In genomic region chr13:49300716-49301589, GRCh38 we compare ENCODE assay signal across 8 cellular contexts. TPM values are rescaled to one million over a fixed set of nuclear protein-coding genes. Genes with fewer than 3 reads are reported as not detected.
DNase-seq lines count a peak whose midpoint lies in the region; ATAC-seq and TF ChIP-seq lines count a peak whose summit lies in the region.

No MANE protein-coding gene starts in this region.

- TF ChIP-seq CTCF in BE2C (IDR thresholded peaks at IDR 0.05; ENCODE audit: low read depth, low read length) (peak; percentile 97), mesothelial cell of epicardium (IDR thresholded peaks at IDR 0.05; ENCODE audit: unreplicated experiment) (peak; percentile 80)

- H3K4me1 Mint-ChIP-seq in mesothelial cell of epicardium = peaks cover 21% of the 10 kb centered on the region

- H3K27me3 ChIP-seq in BE2C = no peaks in the 10 kb centered on the region

- no peaks in the 10 kb centered on the region for H3K9me3 Mint-ChIP-seq in mesothelial cell of epicardium

- H3K36me3 ChIP-seq in BE2C = no peaks in the 10 kb centered on the region

- H3K4me1 ChIP-seq in BE2C = no peaks in the 10 kb centered on the region

- peak; percentile 93 for ATAC-seq in GM18907 (IDR thresholded peaks at IDR 0.05; ENCODE audit: unreplicated experiment)
- ATAC-seq in HG03175 (IDR thresholded peaks at IDR 0.05; ENCODE audit: unreplicated experiment) = peak; percentile 90

- peak; percentile 62 for DNase-seq in BE2C
- DNase-seq in NCI-H69 (lab: John Stamatoyannopoulos, UW) = peak; percentile 79
- peak; percentile 59 to 72 for DNase-seq in activated CD4-positive, alpha-beta T cell treated with anti-CD3 and anti-CD28 coated beads, Interleukin-2, amount 50 U/mL, for 48 hours
- DNase-seq in effector CD4-positive, alpha-beta T cell = peak; percentile 42
- peak in 1 of 2 experiments; percentile 46 for DNase-seq in mesothelial cell of epicardium (ENCODE audit: low spot score in 2 of 2, unreplicated experiment in 2 of 2)
- peak; percentile 21 to 34 for DNase-seq in stimulated activated CD8-positive, alpha-beta memory T cell treated with anti-CD3 and anti-CD28 coated beads, Interleukin-2, amount 100 ng/mL, for 48 hours (ENCODE audit: low read depth in 2 of 2)

- no peaks in the 10 kb centered on the region for H3K9me3 ChIP-seq in BE2C

- H3K27me3 Mint-ChIP-seq in mesothelial cell of epicardium (ENCODE audit: low read depth) = peaks cover 19% of the 10 kb centered on the region

- H3K27ac Mint-ChIP-seq in mesothelial cell of epicardium = no peak overlapping the region

- H3K36me3 Mint-ChIP-seq in mesothelial cell of epicardium = no peaks in the 10 kb centered on the region

- H3K4me3 ChIP-seq in BE2C (ENCODE audit: low read depth, low read length) = peak overlapping the region; percentile 47

- H3K4me3 Mint-ChIP-seq in mesothelial cell of epicardium = peak overlapping the region; percentile 4

RNA-seq across cellular contexts. Expression of gene CDADC1, which starts 53.2 kb away (rescaled TPM):
- 8.2 TPM for polyA plus RNA-seq in BE2C (2012; ENCODE audit: insufficient read depth, insufficient read length, low read depth)
- total RNA-seq in mesothelial cell of epicardium = 9.2 to 11.7 TPM (median 10.4 TPM) in 3 replicates
